In genomic region chr12:31524791-31525495, GRCh38 we compare ENCODE assay signal across 2 cellular contexts.
TF ChIP-seq lines count a peak whose summit lies in the region.

No MANE protein-coding gene starts in this region.

TF ChIP-seq in K562, 482 proteins besides CTCF, POLR2A, EP300 and RAD21 (continued from another document):
- TF ChIP-seq ZBTB26 (CRISPR knock-in tag; IDR thresholded peaks at IDR 0.05) (no peak), HOMEZ (CRISPR knock-in tag; IDR thresholded peaks at IDR 0.05) (no peak), TFAP4 (CRISPR knock-in tag; IDR thresholded peaks at IDR 0.05; ENCODE audit: borderline replicate concordance) (no peak), SMAD2 (IDR thresholded peaks at IDR 0.05; ENCODE audit: low read depth, low read length) (no peak), CHAMP1 (IDR thresholded peaks at IDR 0.05) (no peak), ATF3 (IDR thresholded peaks at IDR 0.05) (peak; percentile 19; the same call in 1 of the 2 replicates), ATF3 (CRISPR knock-in tag; conservative IDR thresholded peaks at IDR 0.05) (no peak)

TF ChIP-seq in HEK293T, 16 proteins besides CTCF, POLR2A, EP300 and RAD21 (continued from another document):
- TF ChIP-seq BHLHE40 (IDR thresholded peaks at IDR 0.05; ENCODE audit: borderline replicate concordance) (no peak), PKNOX1 (IDR thresholded peaks at IDR 0.05) (no peak)
